ENCODE assay signal across 19 cellular contexts in genomic region chr4:74439952-74440351, GRCh38. TPM values are rescaled to one million over a fixed set of nuclear protein-coding genes. Genes with fewer than 3 reads are reported as not detected.
A peak's percentile ranks its signal among the peaks of the same experiment; 100 is the strongest.
DNase-seq lines count a peak whose midpoint lies in the region; FAIRE-seq and TF ChIP-seq lines count a peak whose summit lies in the region.
"Had no signal": no experiment of that assay in that cellular context is flagged by ENCODE, and none has a peak within 500 bp of the region (broad histone marks: within the 10 kb centered on the region; RNA-seq: fewer than 3 reads in every experiment).

No MANE protein-coding gene starts in this region.

- FAIRE-seq in H1 (lab: Jason Lieb, UNC): no peak
- FAIRE-seq: G401.6, GM12891, GM18507 had no signal

- no peak for TF ChIP-seq POLR2A in breast epithelium (IDR thresholded peaks at IDR 0.05)
- TF ChIP-seq POLR2A in H1 (IDR thresholded peaks at IDR 0.05; ENCODE audit: control extremely low read depth in 1 of 2, low read depth in 2 of 2, low read length in 2 of 2): no peak

- H2BK15ac ChIP-seq in H1 (ENCODE audit: low read length): no peak overlapping the region
- no peak overlapping the region for H2BK15ac ChIP-seq in neuronal stem cell (ENCODE audit: low read length)

- POLR2A ChIA-PET in MCF 10A (lab: Yijun Ruan, JAX): interaction anchor here (0.9 to 1.6 kb wide), 3 partner anchors 11 to 30 kb away, joined by 3 to 6 read pairs (median 5); no protein-coding TSS in a partner anchor
- POLR2A ChIA-PET in RWPE1 (lab: Yijun Ruan, JAX; ENCODE audit: low non-redundant PET): interaction anchor here (0.6 to 0.8 kb wide), 5 partner anchors 25 to 61 kb away, joined by 3 to 5 read pairs (median 3); no protein-coding TSS in a partner anchor
- POLR2A ChIA-PET in H1 (lab: Charles Lee; ENCODE audit: partially characterized antibody): no interaction called here

- H4K5ac ChIP-seq in H1 (ENCODE audit: insufficient read length, low read depth, low read length): no peak overlapping the region

- H3K36me3 Mint-ChIP-seq in MCF 10A (ENCODE audit: insufficient read depth, unreplicated experiment): peaks cover 4% of the 10 kb centered on the region
- H3K36me3 Mint-ChIP-seq: CD8-positive, alpha-beta T cell had no signal

- H3K27ac Mint-ChIP-seq in MCF 10A (ENCODE audit: low read depth, unreplicated experiment): no peak overlapping the region
- H3K27ac Mint-ChIP-seq: CD8-positive, alpha-beta T cell; H9 had no signal

- H3K79me1 ChIP-seq in H1 (ENCODE audit: low read depth, low read length) (no peaks in the 10 kb centered on the region), neuronal stem cell (ENCODE audit: low read depth, low read length) (no peaks in the 10 kb centered on the region)

- H3K9ac ChIP-seq in H1 (replicated peaks in 1 of 4; ENCODE audit: extremely low read depth in 1 of 4, low read depth in 3 of 4, low read length in 3 of 4) (no peak overlapping the region), neuronal stem cell (ENCODE audit: low read depth, low read length, poor library complexity) (no peak overlapping the region)
- H3K9ac ChIP-seq: BLaER1 treated with 17β-estradiol and CSF1 and Interleukin-3, amounts not matched to agents 10 nM and 100 nM had no signal

- no peaks in the 10 kb centered on the region for H3K36me3 ChIP-seq in breast epithelium
- no peaks in the 10 kb centered on the region for H3K36me3 ChIP-seq in H1 (ENCODE audit: control insufficient read depth in 2 of 4, insufficient read depth in 4 of 4, low read length in 3 of 4)
- H3K36me3 ChIP-seq in neuronal stem cell (replicated peaks in 1 of 2; ENCODE audit: control insufficient read depth in 2 of 2, insufficient read depth in 2 of 2, low read length in 2 of 2): no peaks in the 10 kb centered on the region
- H3K36me3 ChIP-seq: BLaER1 treated with 17β-estradiol and CSF1 and Interleukin-3, amounts not matched to agents 10 nM and 100 nM had no signal

- no peak overlapping the region for H3K23ac ChIP-seq in H1 (ENCODE audit: insufficient read length)
- no peak overlapping the region for H3K23ac ChIP-seq in neuronal stem cell (ENCODE audit: low read depth, low read length, poor library complexity)

- peaks cover 3% of the 10 kb centered on the region; the same call in 1 of the 2 replicates for H3K23me2 ChIP-seq in H1 (ENCODE audit: low read depth, low read length)

- 87% methylated on average over 7 of the region's 7 CpGs; no CpG with 5 or more reads in 1 of the 2 experiments for WGBS in H1 (ENCODE audit: extremely low coverage in 1 of 2, insufficient coverage in 1 of 2, insufficient read length in 1 of 2, insufficient replicate concordance in 2 of 2, low coverage in 1 of 2, low lambda C conversion rate in 2 of 2, missing lambda C conversion rate in 1 of 2), 2 experiments
- no CpG with 5 or more reads among the region's 7 CpGs for WGBS in neuronal stem cell (ENCODE audit: extremely low coverage in 2 of 2, insufficient read length in 2 of 2, insufficient replicate concordance in 1 of 2), 2 donors

- H3K4me3 Mint-ChIP-seq in MCF 10A (ENCODE audit: unreplicated experiment): no peak overlapping the region
- H3K4me3 Mint-ChIP-seq: CD8-positive, alpha-beta T cell; H9 had no signal

- no peak for TF ChIP-seq CTCF in MCF 10A (IDR thresholded peaks at IDR 0.05; ENCODE audit: unreplicated experiment)
- TF ChIP-seq CTCF in breast epithelium (IDR thresholded peaks at IDR 0.05): no peak
- no peak for TF ChIP-seq CTCF in RWPE1 (conservative IDR thresholded peaks at IDR 0.05; ENCODE audit: low read depth)
- no peak for TF ChIP-seq CTCF in H1 (IDR thresholded peaks at IDR 0.05; ENCODE audit: control extremely low read depth in 1 of 3, insufficient read depth in 1 of 3, low read depth in 1 of 3, low read length in 3 of 3)

- H4K8ac ChIP-seq in H1 (ENCODE audit: extremely low read depth, insufficient read depth, low read length): no peak overlapping the region
- H4K8ac ChIP-seq in neuronal stem cell (ENCODE audit: low read depth, low read length): no peak overlapping the region

- TSS peak; percentile 26 for BruUV-seq in MCF 10A (replicated peaks; lab: Mats Ljungman, UMichigan)

- CTCF ChIA-PET in MCF 10A (lab: Yijun Ruan, JAX): interaction anchor here (0.6 kb wide), 1 partner anchor 29 kb away, joined by 3 read pairs; no protein-coding TSS in a partner anchor
- CTCF ChIA-PET in RWPE1 (lab: Yijun Ruan, JAX): interaction anchor here (0.6 kb wide), 1 partner anchor 236 kb away, joined by 3 read pairs; no protein-coding TSS in a partner anchor
- CTCF ChIA-PET in H1 (lab: Charles Lee; ENCODE audit: partially characterized antibody): no interaction called here

- TF ChIP-seq RAD21 in H1 (IDR thresholded peaks at IDR 0.05 in 1 of 2, conservative IDR thresholded peaks at IDR 0.05 in 1 of 2; ENCODE audit: low read depth in 2 of 2, low read length in 2 of 2): no peak

- H3K4me3 ChIP-seq in breast epithelium (no peak overlapping the region), H1 (ENCODE audit: extremely low read depth in 1 of 4, insufficient read depth in 2 of 4, low read depth in 3 of 4, low read length in 4 of 4) (no peak overlapping the region), neuronal stem cell (ENCODE audit: low read length in 2 of 2) (no peak overlapping the region)
- H3K4me3 ChIP-seq: BLaER1 treated with 17β-estradiol and CSF1 and Interleukin-3, amounts not matched to agents 10 nM and 100 nM had no signal

- no peak overlapping the region for H2BK12ac ChIP-seq in H1 (ENCODE audit: low read depth, low read length)
- no peak overlapping the region for H2BK12ac ChIP-seq in neuronal stem cell (ENCODE audit: low read length)

- no peaks in the 10 kb centered on the region for H3K79me2 ChIP-seq in H1 (ENCODE audit: control insufficient read depth in 1 of 2, insufficient read depth in 2 of 2, low read length in 2 of 2)

- H2BK120ac ChIP-seq in H1 (replicated peaks; ENCODE audit: low read depth, low read length) (no peak overlapping the region), neuronal stem cell (ENCODE audit: low read depth, low read length) (no peak overlapping the region)

- H3K4me2 ChIP-seq in H1 (ENCODE audit: insufficient read depth in 1 of 2, low read depth in 2 of 2, low read length in 2 of 2) (no peak overlapping the region), neuronal stem cell (ENCODE audit: insufficient read depth, low read length, poor library complexity, severe bottlenecking) (no peak overlapping the region)
- H3K4me2 ChIP-seq: BLaER1 treated with 17β-estradiol and CSF1 and Interleukin-3, amounts not matched to agents 10 nM and 100 nM had no signal

- H2AFZ ChIP-seq in H1 (ENCODE audit: low read length) (0 out of 2 replicates have a peak overlapping the region, but pooled peaks have one; percentile 17), neuronal stem cell (ENCODE audit: low read length) (peak overlapping the region; percentile 56)

- H3K9me3 ChIP-seq in breast epithelium: no peaks in the 10 kb centered on the region
- no peaks in the 10 kb centered on the region for H3K9me3 ChIP-seq in H1 (ENCODE audit: insufficient read depth in 2 of 2, low read depth in 1 of 2, low read length in 1 of 2)
- no peaks in the 10 kb centered on the region for H3K9me3 ChIP-seq in neuronal stem cell (replicated peaks in 1 of 2; ENCODE audit: control insufficient read depth in 2 of 2, insufficient read depth in 1 of 2, low read depth in 1 of 2, low read length in 2 of 2)

- H3K14ac ChIP-seq in H1 (ENCODE audit: insufficient read length) (no peak overlapping the region), neuronal stem cell (ENCODE audit: low read length) (no peak overlapping the region)

- intact Hi-C loops in MCF 10A (cut with micrococcal nuclease): no loop called here
- intact Hi-C loops in breast epithelium (cut with DNase I; ENCODE audit: low total_unique reads): no loop called here

- peaks cover 21% of the 10 kb centered on the region for H3K4me1 Mint-ChIP-seq in MCF 10A (ENCODE audit: insufficient read depth, unreplicated experiment)

- no peak overlapping the region for H3K4ac ChIP-seq in H1 (replicated peaks; ENCODE audit: insufficient read length, low read depth, low read length)
- H3K4ac ChIP-seq in neuronal stem cell (ENCODE audit: low read length): no peak overlapping the region

- H2BK5ac ChIP-seq in H1 (ENCODE audit: low read depth, low read length) (no peak overlapping the region), neuronal stem cell (ENCODE audit: low read length) (no peak overlapping the region)

- no peak overlapping the region for H4K91ac ChIP-seq in H1 (replicated peaks; ENCODE audit: insufficient read length, low read length)
- no peak overlapping the region for H4K91ac ChIP-seq in neuronal stem cell (ENCODE audit: low read depth, low read length, poor library complexity)

- TF ChIP-seq EP300 in H1 (IDR thresholded peaks at IDR 0.05; ENCODE audit: borderline replicate concordance in 1 of 2, low read depth in 2 of 2, low read length in 2 of 2): no peak

- H3K4me1 ChIP-seq in breast epithelium (no peaks in the 10 kb centered on the region), H1 (replicated peaks in 1 of 4; ENCODE audit: control insufficient read depth in 3 of 4, insufficient read depth in 4 of 4, low read length in 3 of 4) (no peaks in the 10 kb centered on the region; a peak in 1 of 7 replicates), neuronal stem cell (ENCODE audit: control insufficient read depth in 2 of 2, insufficient read depth in 1 of 2, low read depth in 1 of 2, low read length in 2 of 2) (peaks cover 0 to 4% of the 10 kb centered on the region in 2 donors)
- H3K4me1 ChIP-seq: BLaER1 treated with 17β-estradiol and CSF1 and Interleukin-3, amounts not matched to agents 10 nM and 100 nM had no signal

- H3K18ac ChIP-seq in H1 (ENCODE audit: extremely low read depth, low read length) (no peak overlapping the region), neuronal stem cell (ENCODE audit: low read length) (no peak overlapping the region)

- H3K9me3 Mint-ChIP-seq in MCF 10A (ENCODE audit: unreplicated experiment): no peaks in the 10 kb centered on the region
- H3K9me3 Mint-ChIP-seq: CD8-positive, alpha-beta T cell; H9 had no signal

- no peak for DNase-seq in MCF 10A (ENCODE audit: unreplicated experiment)
- no peak for DNase-seq in breast epithelium (ENCODE audit: low spot score in 2 of 2)
- no peak for DNase-seq in RWPE1 (ENCODE audit: low spot score)
- no peak for DNase-seq in H1 (ENCODE audit: low read depth in 1 of 2, low spot score in 2 of 2)
- DNase-seq in neuronal stem cell (ENCODE audit: low spot score): no peak
- no peak for DNase-seq in COLO668 (lab: John Stamatoyannopoulos, UW; ENCODE audit: unreplicated experiment)
- DNase-seq in inferior parietal cortex (ENCODE audit: extremely low spot score): no peak
- no peak for DNase-seq in activated CD4-positive, CD25-positive, alpha-beta regulatory T cell treated with anti-CD3 and anti-CD28 coated beads, Interleukin-2, amount 50 U/mL, for 72 hours
- DNase-seq: 8988T; CD8-positive, alpha-beta T cell; COR-L47; DMS 273 treated with DMSO at 0.1 percent for 48 hours; GOT3; H9 had no signal

- no peaks in the 10 kb centered on the region for H3K27me3 Mint-ChIP-seq in MCF 10A (ENCODE audit: insufficient read depth, unreplicated experiment)

- no peak overlapping the region for H2BK20ac ChIP-seq in H1 (ENCODE audit: low read length)

- no peaks in the 10 kb centered on the region for H3K27me3 ChIP-seq in breast epithelium
- H3K27me3 ChIP-seq in H1 (replicated peaks in 1 of 4; ENCODE audit: control insufficient read depth in 3 of 4, extremely low read depth in 1 of 4, insufficient read depth in 3 of 4, low read length in 3 of 4): peaks cover 0 to 11% (median 5%) of the 10 kb centered on the region in 4 experiments; a peak in 6 of 7 replicates
- H3K27me3 ChIP-seq in neuronal stem cell (ENCODE audit: control insufficient read depth in 3 of 3, insufficient read depth in 3 of 3, low read depth in 1 of 3, low read length in 3 of 3): peaks cover 0 to 17% (median 8%) of the 10 kb centered on the region in 3 experiments

- no peak overlapping the region for H3K56ac ChIP-seq in H1 (replicated peaks; ENCODE audit: insufficient read length, low read depth, low read length)

- H4K20me1 ChIP-seq in H1 (replicated peaks in 1 of 2; ENCODE audit: control insufficient read depth in 1 of 2, insufficient read depth in 2 of 2, low read length in 2 of 2): no peaks in the 10 kb centered on the region
- H4K20me1 ChIP-seq: BLaER1 treated with 17β-estradiol and CSF1 and Interleukin-3, amounts not matched to agents 10 nM and 100 nM had no signal

- H3K27ac ChIP-seq in breast epithelium (no peak overlapping the region), RWPE1 (peak overlapping the region; percentile 95), H1 (ENCODE audit: low read depth, low read length) (no peak overlapping the region), neuronal stem cell (replicated peaks; ENCODE audit: low read length) (no peak overlapping the region)
- H3K27ac ChIP-seq: BLaER1 treated with 17β-estradiol and CSF1 and Interleukin-3, amounts not matched to agents 10 nM and 100 nM had no signal

- H2AK5ac ChIP-seq in H1 (ENCODE audit: low read depth, low read length): no peak overlapping the region
- H2AK5ac ChIP-seq in neuronal stem cell (ENCODE audit: low read depth, low read length): no peak overlapping the region

RNA-seq across cellular contexts. Expression of gene AREG, which starts 5.0 kb away (rescaled TPM):
- 1,402 and 1,878 TPM in 2 replicates for total RNA-seq in MCF 10A (2022)
- total RNA-seq in breast epithelium: 10 to 100 TPM in 2 of 3 donors, 1 to 10 TPM in 1; 3.4 to 89.1 (median 46.2) TPM
- not detected in 2 replicates for total RNA-seq in H1 (2021; fragmentation: NEBNext Ultra II Directional; extraction: Animal tissue kit (Norgen Biotek cat#: 25700))
- not detected in 2 replicates for polyA plus RNA-seq in H1 (2011; rRNA removed)
- not detected for polyA plus RNA-seq in H1 (2011; cell fraction: cytosol; rRNA removed)
- polyA plus RNA-seq in H1 (2011; cell fraction: nucleus; rRNA removed): not detected
- polyA plus RNA-seq in H1 (2012, experiment 1 of 2): not detected in 4 replicates
- not detected for polyA plus RNA-seq in H1 (2012, experiment 2 of 2)
- 0.51 TPM for polyA plus RNA-seq in H1 (2013, experiment 1 of 2)
- 0.52 TPM for polyA plus RNA-seq in H1 (2013, experiment 2 of 2)
- not detected in 2 replicates for polyA minus RNA-seq in H1 (2011; rRNA and poly(A)+ RNA removed)
- polyA minus RNA-seq in H1 (2011; cell fraction: cytosol; rRNA and poly(A)+ RNA removed): not detected
- not detected for polyA minus RNA-seq in H1 (2011; cell fraction: nucleus; rRNA and poly(A)+ RNA removed)
- polyA plus RNA-seq in neuronal stem cell (2013, experiment 1 of 2): 0.08 TPM
- polyA plus RNA-seq in neuronal stem cell (2013, experiment 2 of 2): 0.03 TPM
- total RNA-seq: A673 had no signal

Comparison
In these comparisons a context has a peak if more than half of its experiments do, and no peak if none do; other contexts are left out.
1. RNA of gene AREG, which starts 5.0 kb away (total RNA-seq): 1,402 to 1,878 TPM in MCF 10A; 3.4 to 89.1 TPM in breast epithelium and not detected in H1; every median in the first group is over 10 times any median in the second.